1 cellular context compared by ENCODE assay signal in genomic region chr2:42639340-42640077, GRCh38.
TF ChIP-seq lines count a peak whose summit lies in the region.

No MANE protein-coding gene starts in this region.

TF ChIP-seq in HepG2, 621 proteins besides CTCF, POLR2A, EP300 and RAD21 (continued from another document):
- TF ChIP-seq HNF1A (IDR thresholded peaks at IDR 0.05; ENCODE audit: low read depth) (0 out of 2 replicates have a peak, but pooled peaks have one; percentile 21), HNF1A (CRISPR knock-in tag; IDR thresholded peaks at IDR 0.05; ENCODE audit: borderline replicate concordance) (no peak), KLF6 (CRISPR knock-in tag; IDR thresholded peaks at IDR 0.05) (0 out of 2 replicates have a peak, but pooled peaks have one; percentile 0), FOXA1 (IDR thresholded peaks at IDR 0.05) (no peak), FOXA1 (CRISPR knock-in tag; IDR thresholded peaks at IDR 0.05) (0 out of 2 replicates have a peak, but pooled peaks have one; percentile 16)
TF ChIP-seq in HepG2: peak in this region for 3.
